Comparison of ENCODE assay signal across 8 cellular contexts in the genomic region with DNA sequence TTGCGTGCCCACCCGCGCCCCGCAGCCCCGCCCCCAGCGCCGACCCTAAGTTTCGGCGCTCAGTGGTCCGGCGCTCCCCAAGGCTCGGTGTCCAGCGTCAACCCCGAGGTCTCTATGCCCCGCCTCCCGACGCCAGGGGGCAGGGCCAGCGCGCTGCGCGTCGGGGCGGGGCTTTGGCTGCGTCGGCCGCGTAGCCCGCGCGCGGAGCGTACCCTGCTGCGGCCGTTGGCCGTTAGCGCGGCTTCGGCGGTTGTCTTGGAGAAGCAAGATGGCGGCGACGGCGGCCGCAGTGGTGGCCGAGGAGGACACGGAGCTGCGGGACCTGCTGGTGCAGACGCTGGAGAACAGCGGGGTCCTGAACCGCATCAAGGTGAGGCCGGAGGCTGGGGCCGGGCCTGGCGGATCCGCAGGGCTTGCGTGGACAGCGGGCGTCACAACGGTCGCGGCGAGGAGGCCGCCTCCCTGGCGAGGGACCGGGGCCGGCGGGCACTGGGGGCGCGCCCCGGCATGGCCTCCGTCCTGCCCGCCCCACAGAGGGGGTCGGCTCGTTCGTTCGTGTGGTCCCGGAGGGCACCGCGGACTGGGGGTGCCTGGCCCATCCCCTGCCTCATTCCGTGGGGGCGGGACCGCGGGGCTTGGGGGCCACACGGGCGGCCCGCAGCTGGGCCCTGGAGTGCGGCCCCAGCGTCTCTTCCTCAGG. TPM values are rescaled to one million over a fixed set of nuclear protein-coding genes. Genes with fewer than 3 reads are reported as not detected.
A peak's percentile ranks its signal among the peaks of the same experiment; 100 is the strongest.
DNase-seq lines count a peak whose midpoint lies in the region; ATAC-seq and TF ChIP-seq lines count a peak whose summit lies in the region.

A gene with protein sequence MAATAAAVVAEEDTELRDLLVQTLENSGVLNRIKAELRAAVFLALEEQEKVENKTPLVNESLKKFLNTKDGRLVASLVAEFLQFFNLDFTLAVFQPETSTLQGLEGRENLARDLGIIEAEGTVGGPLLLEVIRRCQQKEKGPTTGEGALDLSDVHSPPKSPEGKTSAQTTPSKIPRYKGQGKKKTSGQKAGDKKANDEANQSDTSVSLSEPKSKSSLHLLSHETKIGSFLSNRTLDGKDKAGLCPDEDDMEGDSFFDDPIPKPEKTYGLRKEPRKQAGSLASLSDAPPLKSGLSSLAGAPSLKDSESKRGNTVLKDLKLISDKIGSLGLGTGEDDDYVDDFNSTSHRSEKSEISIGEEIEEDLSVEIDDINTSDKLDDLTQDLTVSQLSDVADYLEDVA (plus strand): TSS at position 253 of the 700 bp plus-strand sequence. CDS start 16 bp downstream, at position 269.

- peak within 1 kb of the TSS; percentile 60 to 74 for H3K9ac ChIP-seq in mucosa of rectum (ENCODE audit: low read depth in 1 of 2, low read length in 2 of 2)

- H3K27ac ChIP-seq in mucosa of rectum (ENCODE audit: low read depth in 2 of 2, low read length in 2 of 2): peak within 1 kb of the TSS; percentile 66 to 74

- peaks cover 0 to 6% of the 10 kb centered on the region in 2 donors for H3K36me3 ChIP-seq in mucosa of rectum (ENCODE audit: control insufficient read depth in 2 of 2, insufficient read depth in 2 of 2, low read length in 2 of 2)

- peak; percentile 83 for TF ChIP-seq POLR2A in erythroblast (IDR thresholded peaks at IDR 0.05; ENCODE audit: low read length)

- no peaks in the 10 kb centered on the region for H3K9me3 ChIP-seq in mucosa of rectum (ENCODE audit: control insufficient read depth in 2 of 2, low read length in 2 of 2)

- no peaks in the 10 kb centered on the region for H3K27me3 ChIP-seq in mucosa of rectum (ENCODE audit: control insufficient read depth in 2 of 2, insufficient read depth in 2 of 2, low read length in 2 of 2)

- DNase-seq in D341Med (ENCODE audit: low spot score) (peak; percentile 98), OCI-M2 (lab: John Stamatoyannopoulos, UW; ENCODE audit: unreplicated experiment) (peak; percentile 77), activated T-cell treated with anti-CD3 and anti-CD28 coated beads for 48 hours (ENCODE audit: low read depth) (peak; percentile 91), erythroblast (lab: John Stamatoyannopoulos, UW) (peak; percentile 96 to 98)
- peak; percentile 55 to 85 for DNase-seq in stimulated activated CD8-positive, alpha-beta memory T cell treated with anti-CD3 and anti-CD28 coated beads, Interleukin-4, amount 100 ng/mL, for 4 hours (ENCODE audit: low read depth in 2 of 2, low spot score in 1 of 2)

- peaks cover 24 to 28% (median 26%) of the 10 kb centered on the region in 3 donors for H3K4me1 Mint-ChIP-seq in IgD-negative memory B cell

- peak within 1 kb of the TSS; percentile 89 to 96 (median 94) for H3K4me3 Mint-ChIP-seq in IgD-negative memory B cell

- no peaks in the 10 kb centered on the region for H3K27me3 Mint-ChIP-seq in IgD-negative memory B cell

- peak within 1 kb of the TSS; percentile 59 to 83 (median 67) for H3K27ac Mint-ChIP-seq in IgD-negative memory B cell

- peaks cover 7 to 14% of the 10 kb centered on the region in 2 donors for H3K4me1 ChIP-seq in mucosa of rectum (ENCODE audit: control insufficient read depth in 2 of 2, insufficient read depth in 2 of 2, low read length in 2 of 2)

- no peaks in the 10 kb centered on the region for H3K9me3 Mint-ChIP-seq in IgD-negative memory B cell

- ATAC-seq in GM21529 (IDR thresholded peaks at IDR 0.05; ENCODE audit: unreplicated experiment): peak; percentile 88

- no peaks in the 10 kb centered on the region for H3K36me3 Mint-ChIP-seq in IgD-negative memory B cell

- H3K4me3 ChIP-seq in mucosa of rectum (ENCODE audit: low read length in 2 of 2): peak within 1 kb of the TSS; percentile 74 to 86

RNA-seq across cellular contexts. Expression of the gene that starts here (rescaled TPM):
- 4.4 TPM for polyA plus RNA-seq in IgD-negative memory B cell

Comparison
In these comparisons a context has a peak if more than half of its experiments do, and no peak if none do; other contexts are left out.
1. Peak in every context shown above with its lines: DNase-seq, ATAC-seq, H3K4me3 ChIP-seq and H3K27ac ChIP-seq.